Comparison of ENCODE assay signal across 9 cellular contexts in the genomic region with DNA sequence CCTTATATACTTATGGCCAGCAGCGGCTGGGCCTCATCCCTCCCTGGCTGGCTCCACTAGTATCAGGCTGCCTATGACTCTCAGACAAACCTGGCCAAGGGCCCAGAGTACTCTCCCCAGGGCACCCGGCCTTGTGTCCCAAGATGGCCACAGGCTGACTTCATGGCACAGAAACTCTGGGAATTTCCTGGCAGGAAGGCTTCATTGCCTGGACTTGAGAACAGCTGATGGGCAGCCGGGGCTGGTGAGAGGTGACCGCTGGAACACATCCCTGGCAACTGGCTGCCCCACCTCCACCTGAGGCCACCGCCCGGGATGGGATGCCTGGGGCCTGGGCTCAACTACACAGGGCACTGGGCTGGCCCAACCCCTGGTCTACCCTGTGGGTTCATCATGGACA. TPM values are rescaled to one million over a fixed set of nuclear protein-coding genes. Genes with fewer than 3 reads are reported as not detected.
DNase-seq lines count a peak whose midpoint lies in the region; ATAC-seq and TF ChIP-seq lines count a peak whose summit lies in the region.
"Had no signal": no experiment of that assay in that cellular context is flagged by ENCODE, and none has a peak within 500 bp of the region (broad histone marks: within the 10 kb centered on the region; RNA-seq: fewer than 3 reads in every experiment).

No MANE protein-coding gene starts in this region.

- H3K27me3 Mint-ChIP-seq in HFFc6 (ENCODE audit: insufficient read depth) (peaks cover 1% of the 10 kb centered on the region), MCF 10A (ENCODE audit: insufficient read depth, unreplicated experiment) (no peaks in the 10 kb centered on the region)

- TF ChIP-seq CTCF in HFFc6 (IDR thresholded peaks at IDR 0.05) (no peak), MCF 10A (IDR thresholded peaks at IDR 0.05; ENCODE audit: unreplicated experiment) (no peak), right atrium auricular region (IDR thresholded peaks at IDR 0.05) (no peak), GM10248 (IDR thresholded peaks at IDR 0.05; ENCODE audit: control extremely low read depth, extremely low read depth, low read depth, missing control alignments) (no peak)

- H3K36me3 ChIP-seq in right atrium auricular region (peaks cover 4% of the 10 kb centered on the region), stomach smooth muscle (ENCODE audit: control insufficient read depth in 2 of 2, insufficient read depth in 2 of 2, low read length in 2 of 2) (no peaks in the 10 kb centered on the region)

- intact Hi-C loops in MCF 10A (cut with micrococcal nuclease) = loop anchor here (1.0 kb wide), 1 partner anchor 17 kb away; no protein-coding TSS in a partner anchor

- BruUV-seq in MCF 10A (replicated peaks; lab: Mats Ljungman, UMichigan) = no TSS peak

- CTCF ChIA-PET in MCF 10A (lab: Yijun Ruan, JAX) = interaction anchor here (0.7 to 3.2 kb wide), 4 partner anchors 11 to 194 kb away, joined by 3 to 23 read pairs (median 12); no protein-coding TSS in a partner anchor
- CTCF ChIA-PET in GM10248 (lab: Yijun Ruan, JAX) = interaction anchor here (1.0 to 12.8 kb wide), 5 partner anchors 11 to 221 kb away, joined by 3 to 150 read pairs (median 4); partner anchors contain the start of gene FADS1

- H3K27me3 ChIP-seq in right atrium auricular region (no peaks in the 10 kb centered on the region), stomach smooth muscle (ENCODE audit: control insufficient read depth in 1 of 2, insufficient read depth in 2 of 2, low read length in 2 of 2) (no peaks in the 10 kb centered on the region)

- H3K27ac Mint-ChIP-seq in HFFc6 = peak overlapping the region; percentile 84
- H3K27ac Mint-ChIP-seq in MCF 10A (ENCODE audit: low read depth, unreplicated experiment) = peak overlapping the region; percentile 61

- no peaks in the 10 kb centered on the region for H3K9me3 ChIP-seq in right atrium auricular region
- H3K9me3 ChIP-seq in stomach smooth muscle (ENCODE audit: control insufficient read depth in 2 of 2, low read length in 2 of 2) = no peaks in the 10 kb centered on the region

- H3K9me3 Mint-ChIP-seq in HFFc6 (no peaks in the 10 kb centered on the region), MCF 10A (ENCODE audit: unreplicated experiment) (no peaks in the 10 kb centered on the region)

- H3K4me1 ChIP-seq in right atrium auricular region (peaks cover 0 to 79% of the 10 kb centered on the region in 2 donors), stomach smooth muscle (ENCODE audit: control insufficient read depth, insufficient read depth, low read length) (peaks cover 36% of the 10 kb centered on the region)

- H3K4me3 Mint-ChIP-seq in HFFc6 (peak overlapping the region; percentile 70), MCF 10A (ENCODE audit: unreplicated experiment) (no peak overlapping the region)

- POLR2A ChIA-PET in MCF 10A (lab: Yijun Ruan, JAX) (interaction anchor here (0.6 to 2.5 kb wide), 7 partner anchors 63 to 227 kb away, joined by 3 to 8 read pairs (median 4); partner anchors contain the start of gene FTH1), GM10248 (lab: Yijun Ruan, JAX) (no interaction called here)

- ATAC-seq in HG03025 (IDR thresholded peaks at IDR 0.05; ENCODE audit: low FRiP score, unreplicated experiment) = no peak

- DNase-seq in HFFc6 (peak; percentile 94), MCF 10A (ENCODE audit: unreplicated experiment) (peak; percentile 97), right atrium auricular region (ENCODE audit: low spot score) (peak; percentile 94), GM10248 (ENCODE audit: extremely low spot score) (no peak), activated gamma-delta T cell (lab: John Stamatoyannopoulos, UW) (no peak)
- DNase-seq in stimulated activated naive CD4-positive, alpha-beta T cell (lab: John Stamatoyannopoulos, UW) = no peak
- DNase-seq: Karpas-422 had no signal

- H3K4me1 Mint-ChIP-seq in HFFc6 (ENCODE audit: low read depth) (peaks cover 41% of the 10 kb centered on the region), MCF 10A (ENCODE audit: insufficient read depth, unreplicated experiment) (peaks cover 19% of the 10 kb centered on the region)

- H3K36me3 Mint-ChIP-seq in HFFc6 (ENCODE audit: low read depth) = peaks cover 26% of the 10 kb centered on the region
- H3K36me3 Mint-ChIP-seq in MCF 10A (ENCODE audit: insufficient read depth, unreplicated experiment) = peaks cover 15% of the 10 kb centered on the region

- peak overlapping the region in 1 of 2 donors; percentile 2 for H3K9ac ChIP-seq in stomach smooth muscle (ENCODE audit: low read length in 2 of 2)

- H3K27ac ChIP-seq in right atrium auricular region = peak overlapping the region; percentile 94 to 96
- H3K27ac ChIP-seq in stomach smooth muscle (ENCODE audit: low read length) = peak overlapping the region; percentile 58

- H3K4me3 ChIP-seq in right atrium auricular region (no peak overlapping the region), stomach smooth muscle (ENCODE audit: low read length in 2 of 2) (no peak overlapping the region)

RNA-seq across cellular contexts. Expression of gene FADS3, which starts 3.3 kb away (rescaled TPM):
- total RNA-seq in HFFc6 (2021; fragmentation: NEBNext Ultra II Directional; extraction: Animal tissue kit (Norgen Biotek cat#: 25700)) = 100 to 1,000 TPM; 126 to 161 (median 137) TPM
- total RNA-seq in MCF 10A (2022) (145 and 184 TPM in 2 replicates), right atrium auricular region (10 to 100 TPM; 48.7 to 93.0 TPM)

RNA-seq across cellular contexts. Expression of gene RAB3IL1, which starts 29.3 kb away (rescaled TPM):
- 1 to 10 TPM; 5.3 to 8.8 (median 7.9) TPM for total RNA-seq in HFFc6 (2021; fragmentation: NEBNext Ultra II Directional; extraction: Animal tissue kit (Norgen Biotek cat#: 25700))
- 2.3 and 4.5 TPM in 2 replicates for total RNA-seq in MCF 10A (2022)
- 10 to 100 TPM in 1 of 2 donors, 1 to 10 TPM in 1; 4.3 to 16.8 TPM for total RNA-seq in right atrium auricular region

RNA-seq across cellular contexts. Expression of gene FADS2, which starts 59.9 kb away (rescaled TPM):
- 100 to 1,000 TPM in 1 of 6 experiments, 10 to 100 TPM in 5; 56.0 to 105 (median 81.1) TPM for total RNA-seq in HFFc6 (2021; fragmentation: NEBNext Ultra II Directional; extraction: Animal tissue kit (Norgen Biotek cat#: 25700))
- 7.5 and 20.6 TPM in 2 replicates for total RNA-seq in MCF 10A (2022)
- total RNA-seq in right atrium auricular region = 10 to 100 TPM in 1 of 2 donors, 1 to 10 TPM in 1; 5.1 to 10.2 TPM

Comparison
In these comparisons a context has a peak if more than half of its experiments do, and no peak if none do; other contexts are left out.
1. DNase-seq: peak in HFFc6 (single experiment), MCF 10A (single experiment) and right atrium auricular region (single experiment); none in stimulated activated naive CD4-positive, alpha-beta T cell (0 of 6), GM10248 (single experiment) and activated gamma-delta T cell (single experiment).